ENCODE assay signal across 11 cellular contexts in genomic region chr10:132106431-132106830, GRCh38. TPM values are rescaled to one million over a fixed set of nuclear protein-coding genes. Genes with fewer than 3 reads are reported as not detected.
DNase-seq lines count a peak whose midpoint lies in the region; ATAC-seq and TF ChIP-seq lines count a peak whose summit lies in the region.
"Had no signal": no experiment of that assay in that cellular context is flagged by ENCODE, and none has a peak within 500 bp of the region (broad histone marks: within the 10 kb centered on the region; RNA-seq: fewer than 3 reads in every experiment).

No MANE protein-coding gene starts in this region.

- H3K9me3 ChIP-seq in neuronal stem cell (replicated peaks in 1 of 2; ENCODE audit: control insufficient read depth in 2 of 2, insufficient read depth in 1 of 2, low read depth in 1 of 2, low read length in 2 of 2), result no peaks in the 10 kb centered on the region
- H3K9me3 ChIP-seq in ovary, result no peaks in the 10 kb centered on the region

- CTCF ChIA-PET in GM10248 (lab: Yijun Ruan, JAX), result no interaction called here

- H3K27ac ChIP-seq in coronary artery (no peak overlapping the region), neuronal stem cell (replicated peaks; ENCODE audit: low read length) (no peak overlapping the region), ovary (no peak overlapping the region)

- H3K23ac ChIP-seq in neuronal stem cell (ENCODE audit: low read depth, low read length, poor library complexity), result peak overlapping the region; percentile 31

- H3K4me1 ChIP-seq in neuronal stem cell (ENCODE audit: control insufficient read depth in 2 of 2, insufficient read depth in 1 of 2, low read depth in 1 of 2, low read length in 2 of 2), result no peaks in the 10 kb centered on the region
- H3K4me1 ChIP-seq in ovary (ENCODE audit: insufficient read depth), result no peaks in the 10 kb centered on the region

- POLR2A ChIA-PET in GM10248 (lab: Yijun Ruan, JAX), result no interaction called here

- H4K91ac ChIP-seq in neuronal stem cell (ENCODE audit: low read depth, low read length, poor library complexity), result no peak overlapping the region

- intact Hi-C loops in left cardiac atrium (cut with DNase I) (no loop called here), Right ventricle myocardium inferior (cut with DNase I) (no loop called here), ovary (cut with DNase I) (no loop called here)

- no peak overlapping the region for H3K18ac ChIP-seq in neuronal stem cell (ENCODE audit: low read length)

- no peak overlapping the region for H2AFZ ChIP-seq in neuronal stem cell (ENCODE audit: low read length)

- no peak for TF ChIP-seq POLR2A in ovary (IDR thresholded peaks at IDR 0.05)

- peak; percentile 6 for DNase-seq in left cardiac atrium
- DNase-seq in Right ventricle myocardium inferior (ENCODE audit: missing footprints), result no peak
- peak; percentile 50 for DNase-seq in coronary artery (ENCODE audit: low spot score)
- DNase-seq in neuronal stem cell (ENCODE audit: low spot score), result no peak
- DNase-seq in NCI-H1417 treated with DMSO at 0.1 percent for 48 hours (lab: John Stamatoyannopoulos, UW), result no peak
- DNase-seq in GM10248 (ENCODE audit: extremely low spot score), result no peak
- DNase-seq in ovary, result no peak
- DNase-seq: DMS 273 treated with DMSO at 0.1 percent for 48 hours, EL, KG1, NCI-H187 had no signal

- no peak overlapping the region for H3K14ac ChIP-seq in neuronal stem cell (ENCODE audit: low read length)

- no peak overlapping the region for H3K4me2 ChIP-seq in neuronal stem cell (ENCODE audit: insufficient read depth, low read length, poor library complexity, severe bottlenecking)

- no peak overlapping the region for H2BK120ac ChIP-seq in neuronal stem cell (ENCODE audit: low read depth, low read length)

- H2BK12ac ChIP-seq in neuronal stem cell (ENCODE audit: low read length), result no peak overlapping the region

- no peak overlapping the region for H2BK15ac ChIP-seq in neuronal stem cell (ENCODE audit: low read length)

- no CpG with 5 or more reads among the region's 15 CpGs for WGBS in neuronal stem cell (ENCODE audit: extremely low coverage in 2 of 2, insufficient read length in 2 of 2, insufficient replicate concordance in 1 of 2), 2 donors
- 82 to 89% (median 84%) methylated on average over 15 of the region's 15 CpGs for WGBS in ovary, 3 donors

- ATAC-seq in left cardiac atrium (no peak), Right ventricle myocardium inferior (no peak)

- H3K79me1 ChIP-seq in neuronal stem cell (ENCODE audit: low read depth, low read length), result no peaks in the 10 kb centered on the region

- H4K8ac ChIP-seq in neuronal stem cell (ENCODE audit: low read depth, low read length), result no peak overlapping the region

- no peak for TF ChIP-seq EP300 in ovary (IDR thresholded peaks at IDR 0.05)

- H3K27me3 ChIP-seq in neuronal stem cell (ENCODE audit: control insufficient read depth in 3 of 3, insufficient read depth in 3 of 3, low read depth in 1 of 3, low read length in 3 of 3), result peaks cover 0 to 20% (median 0%) of the 10 kb centered on the region in 3 experiments
- H3K27me3 ChIP-seq in ovary, result no peaks in the 10 kb centered on the region

- H3K4ac ChIP-seq in neuronal stem cell (ENCODE audit: low read length), result no peak overlapping the region

- H2AK5ac ChIP-seq in neuronal stem cell (ENCODE audit: low read depth, low read length), result no peak overlapping the region

- no peak overlapping the region for H3K9ac ChIP-seq in neuronal stem cell (ENCODE audit: low read depth, low read length, poor library complexity)

- H3K36me3 ChIP-seq in neuronal stem cell (replicated peaks in 1 of 2; ENCODE audit: control insufficient read depth in 2 of 2, insufficient read depth in 2 of 2, low read length in 2 of 2), result no peaks in the 10 kb centered on the region
- H3K36me3 ChIP-seq in ovary, result no peaks in the 10 kb centered on the region

- no peak for TF ChIP-seq CTCF in coronary artery (IDR thresholded peaks at IDR 0.05)
- no peak for TF ChIP-seq CTCF in GM10248 (IDR thresholded peaks at IDR 0.05; ENCODE audit: control extremely low read depth, extremely low read depth, low read depth, missing control alignments)
- TF ChIP-seq CTCF in ovary (IDR thresholded peaks at IDR 0.05), result no peak

- no peak overlapping the region for H2BK5ac ChIP-seq in neuronal stem cell (ENCODE audit: low read length)

- H3K4me3 ChIP-seq in coronary artery (no peak overlapping the region), neuronal stem cell (ENCODE audit: low read length in 2 of 2) (no peak overlapping the region), ovary (no peak overlapping the region)

RNA-seq across cellular contexts. Expression of gene JAKMIP3, which starts 40.7 kb away (rescaled TPM):
- total RNA-seq in left cardiac atrium (1 to 10 TPM in 1 of 2 donors, under 1 TPM in 1; 0.44 to 1.1 TPM), Right ventricle myocardium inferior (1.6 TPM), ovary (1 to 10 TPM in 5 of 7 donors, under 1 TPM in 2; 0.48 to 2.5 (median 1.9) TPM)
- 0.20 TPM for polyA plus RNA-seq in neuronal stem cell (2013, experiment 1 of 2)
- polyA plus RNA-seq in neuronal stem cell (2013, experiment 2 of 2), result 0.22 TPM
- 1 to 10 TPM in 1 of 2 donors, under 1 TPM in 1; 0.97 to 1.4 TPM for polyA plus RNA-seq in ovary

Comparison
In these comparisons a context has a peak if more than half of its experiments do, and no peak if none do; other contexts are left out.
1. DNase-seq: peak in left cardiac atrium (single experiment) and coronary artery (single experiment); none in Right ventricle myocardium inferior (single experiment), neuronal stem cell (single experiment), NCI-H1417 treated with DMSO at 0.1 percent for 48 hours (single experiment), GM10248 (single experiment) and ovary (0 of 5).